Comparison of ENCODE assay signal across 8 cellular contexts in the genomic region with DNA sequence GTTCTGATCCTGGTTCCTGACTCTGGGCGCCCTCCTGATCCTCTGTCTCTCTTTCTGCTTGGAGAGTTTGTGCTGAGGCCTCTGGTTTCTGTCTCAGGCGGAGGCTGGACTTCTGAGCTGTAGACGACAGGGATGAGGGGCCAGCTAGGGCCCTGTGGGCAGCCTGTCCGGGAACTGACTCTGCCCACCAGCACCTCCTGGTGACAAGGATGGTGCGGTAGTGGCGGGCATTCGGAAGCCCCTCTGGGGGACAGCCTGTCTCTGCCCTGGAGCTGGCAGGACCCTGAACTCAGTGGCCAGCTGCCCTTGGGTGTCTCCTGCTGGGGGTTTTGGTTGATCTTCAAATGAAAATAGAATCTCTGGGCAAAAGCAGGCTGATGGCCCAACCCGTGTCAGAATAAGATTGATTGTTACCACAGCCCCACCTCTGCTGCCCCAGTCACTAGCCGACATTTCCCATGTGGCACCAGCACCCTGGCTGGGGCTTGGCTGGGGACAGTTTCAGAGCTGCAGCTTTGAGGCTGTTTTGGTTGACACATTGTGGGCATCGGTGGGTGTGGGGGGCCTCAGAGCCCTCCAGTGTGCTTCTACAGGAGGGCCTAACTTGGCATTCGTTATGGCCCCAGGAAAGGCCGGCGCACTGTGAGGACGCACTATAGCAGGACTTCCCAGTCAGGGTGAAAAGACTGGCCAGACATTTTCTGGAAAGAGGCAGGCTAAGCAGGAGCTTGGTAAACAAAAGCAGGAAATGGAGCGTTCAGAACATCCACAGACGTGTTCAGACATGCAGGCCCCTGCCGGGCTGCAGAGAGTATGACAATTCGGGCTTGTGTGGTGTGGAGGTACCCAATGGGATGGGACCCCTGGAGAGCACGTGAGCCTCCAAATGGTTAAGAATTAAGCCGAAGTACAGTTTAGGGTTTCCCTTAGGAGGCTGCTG. TPM values are rescaled to one million over a fixed set of nuclear protein-coding genes. Genes with fewer than 3 reads are reported as not detected.
DNase-seq lines count a peak whose midpoint lies in the region; ATAC-seq, FAIRE-seq and TF ChIP-seq lines count a peak whose summit lies in the region.

No MANE protein-coding gene starts in this region.

- FAIRE-seq in RCC 7860 (lab: Jason Lieb, UNC) = no peak

- no peaks in the 10 kb centered on the region for H4K20me1 ChIP-seq in smooth muscle cell (ENCODE audit: low read depth)

- H3F3A ChIP-seq in smooth muscle cell (ENCODE audit: low read depth) = no peaks in the 10 kb centered on the region

- no peaks in the 10 kb centered on the region for H3K79me2 ChIP-seq in smooth muscle cell (ENCODE audit: low read depth)

- no peak for ATAC-seq in GM18520 (IDR thresholded peaks at IDR 0.05; ENCODE audit: unreplicated experiment)
- no peak for ATAC-seq in HG03432 (IDR thresholded peaks at IDR 0.05; ENCODE audit: unreplicated experiment)
- no peak for ATAC-seq in GM19395 (IDR thresholded peaks at IDR 0.05; ENCODE audit: unreplicated experiment)

- H3K27me3 ChIP-seq in smooth muscle cell (ENCODE audit: low read depth) = no peaks in the 10 kb centered on the region

- no peaks in the 10 kb centered on the region for H3K9me3 ChIP-seq in smooth muscle cell (replicated peaks; ENCODE audit: low read depth)

- H3K9ac ChIP-seq in smooth muscle cell (ENCODE audit: low read depth) = no peak overlapping the region

- peak overlapping the region; percentile 72 for H2AFZ ChIP-seq in smooth muscle cell (ENCODE audit: low read depth)

- peak overlapping the region; percentile 56 for H3K27ac ChIP-seq in smooth muscle cell (ENCODE audit: low read depth)

- H3K4me3 ChIP-seq in epithelial cell of esophagus (ENCODE audit: low read length) (no peak overlapping the region), smooth muscle cell (no peak overlapping the region)

- CTCF ChIA-PET in HEK293T (lab: Yijun Ruan, JAX) = interaction anchor here (0.6 to 1.3 kb wide), 6 partner anchors 13 to 356 kb away, joined by 3 to 4 read pairs (median 3); no protein-coding TSS in a partner anchor

- no peaks in the 10 kb centered on the region for H3K36me3 ChIP-seq in smooth muscle cell (ENCODE audit: low read depth)

- 72% methylated on average over 20 of the region's 20 CpGs for WGBS in smooth muscle cell (ENCODE audit: low lambda C conversion rate)

- peak; percentile 70 for TF ChIP-seq CTCF in epithelial cell of esophagus (IDR thresholded peaks at IDR 0.05; ENCODE audit: insufficient read depth, low read depth, low read length, missing control alignments)
- no peak for TF ChIP-seq CTCF in smooth muscle cell (IDR thresholded peaks at IDR 0.05; ENCODE audit: borderline replicate concordance, insufficient read depth, poor library complexity, severe bottlenecking)

- peaks cover 8% of the 10 kb centered on the region for H3K4me1 ChIP-seq in smooth muscle cell (ENCODE audit: low read depth)

- POLR2A ChIA-PET in HEK293T (lab: Yijun Ruan, JAX) = no interaction called here

- H3K4me2 ChIP-seq in smooth muscle cell = peak overlapping the region; percentile 36

- DNase-seq in HEK293T (ENCODE audit: extremely low spot score) (peak; percentile 36), NCI-H510A treated with DMSO at 0.1 percent for 48 hours (lab: John Stamatoyannopoulos, UW) (peak; percentile 93), epithelial cell of esophagus (ENCODE audit: low read depth) (peak; percentile 94), smooth muscle cell (lab: John Stamatoyannopoulos, UW; ENCODE audit: unreplicated experiment) (no peak), RCC 7860 (ENCODE audit: low spot score) (no peak)

TF ChIP-seq in HEK293T, 16 proteins besides CTCF, POLR2A, EP300 and RAD21:
- TF ChIP-seq, protein P1, sequence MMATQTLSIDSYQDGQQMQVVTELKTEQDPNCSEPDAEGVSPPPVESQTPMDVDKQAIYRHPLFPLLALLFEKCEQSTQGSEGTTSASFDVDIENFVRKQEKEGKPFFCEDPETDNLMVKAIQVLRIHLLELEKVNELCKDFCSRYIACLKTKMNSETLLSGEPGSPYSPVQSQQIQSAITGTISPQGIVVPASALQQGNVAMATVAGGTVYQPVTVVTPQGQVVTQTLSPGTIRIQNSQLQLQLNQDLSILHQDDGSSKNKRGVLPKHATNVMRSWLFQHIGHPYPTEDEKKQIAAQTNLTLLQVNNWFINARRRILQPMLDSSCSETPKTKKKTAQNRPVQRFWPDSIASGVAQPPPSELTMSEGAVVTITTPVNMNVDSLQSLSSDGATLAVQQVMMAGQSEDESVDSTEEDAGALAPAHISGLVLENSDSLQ (IDR thresholded peaks at IDR 0.05) = peak; percentile 20; the same call in 1 of the 2 replicates
- TF ChIP-seq HDGF (IDR thresholded peaks at IDR 0.05; ENCODE audit: borderline replicate concordance) = no peak

RNA-seq across cellular contexts. Expression of gene KRT80, which starts 16.1 kb away (rescaled TPM):
- 6.7 and 11.7 TPM in 2 replicates for total RNA-seq in smooth muscle cell
- 5.1 and 6.6 TPM in 2 replicates for polyA plus RNA-seq in smooth muscle cell

RNA-seq across cellular contexts. Expression of gene KRT7, which starts 57.4 kb away (rescaled TPM):
- 168 and 214 TPM in 2 replicates for total RNA-seq in smooth muscle cell
- polyA plus RNA-seq in smooth muscle cell = 190 and 744 TPM in 2 replicates

Comparison
In these comparisons a context has a peak if more than half of its experiments do, and no peak if none do; other contexts are left out.
1. DNase-seq: peak in HEK293T (single experiment), NCI-H510A treated with DMSO at 0.1 percent for 48 hours (single experiment) and epithelial cell of esophagus (single experiment); none in smooth muscle cell (single experiment) and RCC 7860 (single experiment).